18 cellular contexts compared by ENCODE assay signal in genomic region chr10:100625821-100626220, GRCh38.
DNase-seq lines count a peak whose midpoint lies in the region; TF ChIP-seq lines count a peak whose summit lies in the region.
"Had no signal": no experiment of that assay in that cellular context is flagged by ENCODE, and none has a peak within 500 bp of the region (broad histone marks: within the 10 kb centered on the region; RNA-seq: fewer than 3 reads in every experiment).

No MANE protein-coding gene starts in this region.

- TF ChIP-seq POLR2A in adrenal gland (IDR thresholded peaks at IDR 0.05) = no peak

- H2BK5ac ChIP-seq in mesendoderm (ENCODE audit: low read length) = no peak overlapping the region

- H2AK5ac ChIP-seq in mesendoderm (ENCODE audit: low read length) = no peak overlapping the region

- no peaks in the 10 kb centered on the region for H3K36me3 ChIP-seq in HUES64 (ENCODE audit: insufficient read depth, low read length)
- H3K36me3 ChIP-seq in iPS DF 6.9 (ENCODE audit: control insufficient read depth, insufficient read depth, low read length) = no peaks in the 10 kb centered on the region
- H3K36me3 ChIP-seq in mesendoderm (ENCODE audit: control insufficient read depth, insufficient read depth, low read length) = no peaks in the 10 kb centered on the region
- no peaks in the 10 kb centered on the region for H3K36me3 ChIP-seq in adrenal gland (replicated peaks in 1 of 2)
- H3K36me3 ChIP-seq: BE2C had no signal

- no peaks in the 10 kb centered on the region for H3K9me3 ChIP-seq in HUES64 (ENCODE audit: insufficient read depth, low read depth, low read length)
- H3K9me3 ChIP-seq in iPS DF 6.9 (ENCODE audit: control insufficient read depth, insufficient read depth, low read length) = no peaks in the 10 kb centered on the region
- H3K9me3 ChIP-seq in adrenal gland (replicated peaks in 1 of 3) = no peaks in the 10 kb centered on the region
- H3K9me3 ChIP-seq: BE2C, Caco-2 had no signal

- no peak overlapping the region for H3K4ac ChIP-seq in mesendoderm (ENCODE audit: low read depth, low read length)

- H3K4me2 ChIP-seq in mesendoderm (ENCODE audit: low read length) = peak overlapping the region; percentile 17

- intact Hi-C loops in dorsolateral prefrontal cortex (cut with DNase I) (no loop called here), adrenal gland (cut with DNase I) (no loop called here)

- peak overlapping the region; percentile 36 for H3K4me3 ChIP-seq in HUES64 (ENCODE audit: low read length)
- no peak overlapping the region for H3K4me3 ChIP-seq in iPS DF 6.9 (ENCODE audit: low read length)
- no peak overlapping the region for H3K4me3 ChIP-seq in mesendoderm (ENCODE audit: low read length)
- H3K4me3 ChIP-seq in dorsolateral prefrontal cortex = no peak overlapping the region
- H3K4me3 ChIP-seq in adrenal gland = no peak overlapping the region

- H3K27me3 ChIP-seq in HUES64 (ENCODE audit: insufficient read depth, low read length) (peaks cover 13% of the 10 kb centered on the region), iPS DF 6.9 (ENCODE audit: control insufficient read depth, insufficient read depth, low read length) (no peaks in the 10 kb centered on the region), mesendoderm (ENCODE audit: insufficient read depth, low read length, poor library complexity) (no peaks in the 10 kb centered on the region), dorsolateral prefrontal cortex (peaks cover 0 to 93% (median 63%) of the 10 kb centered on the region in 45 donors), adrenal gland (peaks cover 32% of the 10 kb centered on the region)

- H3K9ac ChIP-seq in HUES64 (ENCODE audit: low read depth, low read length) (peak overlapping the region; percentile 34; the same call in 1 of the 2 replicates), mesendoderm (ENCODE audit: low read length) (no peak overlapping the region)

- H3K27ac ChIP-seq in HUES64 (ENCODE audit: low read depth, low read length) (0 out of 2 replicates have a peak overlapping the region, but pooled peaks have one; percentile 10), iPS DF 6.9 (ENCODE audit: low read length) (no peak overlapping the region), mesendoderm (ENCODE audit: low read depth, low read length) (no peak overlapping the region), dorsolateral prefrontal cortex (no peak overlapping the region), adrenal gland (no peak overlapping the region)

- peak overlapping the region; percentile 66 for H3K56ac ChIP-seq in mesendoderm (ENCODE audit: low read length)

- H3K79me1 ChIP-seq in mesendoderm (ENCODE audit: low read length) = no peaks in the 10 kb centered on the region

- peaks cover 14% of the 10 kb centered on the region for H3K4me1 ChIP-seq in HUES64 (ENCODE audit: insufficient read depth, low read length)
- peaks cover 6% of the 10 kb centered on the region; the same call in 1 of the 2 replicates for H3K4me1 ChIP-seq in iPS DF 6.9 (ENCODE audit: control insufficient read depth, insufficient read depth, low read length)
- H3K4me1 ChIP-seq in mesendoderm (ENCODE audit: control insufficient read depth, low read depth, low read length) = peaks cover 6% of the 10 kb centered on the region
- H3K4me1 ChIP-seq in adrenal gland (replicated peaks in 1 of 2) = no peaks in the 10 kb centered on the region
- H3K4me1 ChIP-seq: BE2C, Caco-2 had no signal

- no peak overlapping the region for H2BK120ac ChIP-seq in mesendoderm (ENCODE audit: low read depth, low read length)

- no peak overlapping the region for H3K18ac ChIP-seq in mesendoderm (ENCODE audit: low read length)

- H2BK15ac ChIP-seq in mesendoderm (replicated peaks; ENCODE audit: low read depth) = no peak overlapping the region

- TF ChIP-seq CTCF in dorsolateral prefrontal cortex (IDR thresholded peaks at IDR 0.05 in 54 of 56, conservative IDR thresholded peaks at IDR 0.05 in 2 of 56; ENCODE audit: low read depth in 1 of 56, partially characterized antibody in 56 of 56) (no peak), adrenal gland (IDR thresholded peaks at IDR 0.05) (no peak)

- H4K8ac ChIP-seq in mesendoderm (ENCODE audit: low read depth, low read length) = no peak overlapping the region

- no peak overlapping the region for H4K5ac ChIP-seq in mesendoderm (ENCODE audit: low read length)

- WGBS in HUES64 = 9% methylated on average over 8 of the region's 8 CpGs
- WGBS in iPS DF 6.9 (ENCODE audit: insufficient coverage, insufficient read length) = no CpG with 5 or more reads among the region's 8 CpGs
- no CpG with 5 or more reads among the region's 8 CpGs for WGBS in mesendoderm (ENCODE audit: extremely low coverage, insufficient coverage, low lambda C conversion rate)
- WGBS in adrenal gland, 4 donors = 28 to 43% (median 36%) methylated on average over 8 of the region's 8 CpGs

- no peaks in the 10 kb centered on the region for H3K79me2 ChIP-seq in mesendoderm (ENCODE audit: control insufficient read depth, insufficient read depth, low read length)

- H3K23ac ChIP-seq in mesendoderm (ENCODE audit: low read length) = no peak overlapping the region

- DNase-seq in COLO829 (ENCODE audit: low spot score) = peak; percentile 17
- DNase-seq in iPS DF 6.9 (ENCODE audit: low read depth, low spot score) = peak; percentile 33
- peak; percentile 54 for DNase-seq in mesendoderm
- DNase-seq in NCI-H1048 (lab: John Stamatoyannopoulos, UW) = no peak
- no peak for DNase-seq in dorsolateral prefrontal cortex
- no peak for DNase-seq in DMS114 treated with DMSO at 0.1 percent for 48 hours (lab: John Stamatoyannopoulos, UW; ENCODE audit: unreplicated experiment)
- no peak for DNase-seq in adrenal gland
- DNase-seq: 8988T; BE2C; Caco-2; CD4-positive, CD25-positive, alpha-beta regulatory T cell; GOT3; HFFc6; KG1; NCI-H1694 treated with DMSO at 0.1 percent for 48 hours; NCI-H2171 treated with DMSO at 0.1 percent for 48 hours; NCI-H446 treated with DMSO at 0.1 percent for 48 hours had no signal

Comparison
In these comparisons a context has a peak if more than half of its experiments do, and no peak if none do; other contexts are left out.
1. DNase-seq: peak in COLO829 (single experiment), iPS DF 6.9 (single experiment) and mesendoderm (single experiment); none in NCI-H1048 (single experiment), dorsolateral prefrontal cortex (0 of 10), DMS114 treated with DMSO at 0.1 percent for 48 hours (single experiment) and adrenal gland (0 of 7).